In genomic region chr11:108223449-108224149, GRCh38 we compare ENCODE assay signal across 8 cellular contexts. TPM values are rescaled to one million over a fixed set of nuclear protein-coding genes. Genes with fewer than 3 reads are reported as not detected.
DNase-seq lines count a peak whose midpoint lies in the region; ATAC-seq and TF ChIP-seq lines count a peak whose summit lies in the region.

No MANE protein-coding gene starts in this region.

- no peaks in the 10 kb centered on the region for H3K27me3 Mint-ChIP-seq in activated T-helper 17 cell treated with anti-CD3 and anti-CD28 coated beads, Interleukin-2, amount 50 U/mL, for 72 hours

- H3K9me3 ChIP-seq in iPS-18c (ENCODE audit: control insufficient read depth, insufficient read depth, low read length) (no peaks in the 10 kb centered on the region), thymus (ENCODE audit: control insufficient read depth) (no peaks in the 10 kb centered on the region)

- H3K4me3 ChIP-seq in LNCaP clone FGC (ENCODE audit: low read depth, low read length) (peak overlapping the region; percentile 79), iPS-18c (ENCODE audit: insufficient read depth, low read depth, low read length) (peak overlapping the region; percentile 68), thymus (ENCODE audit: low read length) (peak overlapping the region; percentile 76)

- ATAC-seq in GM21786 (IDR thresholded peaks at IDR 0.05; ENCODE audit: unreplicated experiment), result peak; percentile 27
- peak; percentile 45 for ATAC-seq in activated T-helper 17 cell treated with anti-CD3 and anti-CD28 coated beads, Interleukin-2, amount 50 U/mL, for 72 hours (replicated peaks)
- no peak for ATAC-seq in GM21423 (IDR thresholded peaks at IDR 0.05; ENCODE audit: unreplicated experiment)

- TF ChIP-seq CTCF in GM13976 (IDR thresholded peaks at IDR 0.05; ENCODE audit: borderline replicate concordance, control extremely low read depth, extremely low read depth, insufficient read depth, missing control alignments) (no peak), LNCaP clone FGC (IDR thresholded peaks at IDR 0.05; ENCODE audit: control insufficient read depth, extremely low read depth, insufficient read depth) (no peak)

- DNase-seq in GM13976 (ENCODE audit: low spot score), result peak; percentile 45
- no peak for DNase-seq in LNCaP clone FGC (ENCODE audit: low read depth)
- DNase-seq in SKM-1 (lab: John Stamatoyannopoulos, UW; ENCODE audit: unreplicated experiment), result no peak

- peaks cover 13% of the 10 kb centered on the region for H3K4me1 ChIP-seq in thymus (ENCODE audit: control insufficient read depth, insufficient read depth, low read length)

- no peaks in the 10 kb centered on the region for H3K36me3 ChIP-seq in thymus (ENCODE audit: control insufficient read depth, insufficient read depth)

- H3K4me1 Mint-ChIP-seq in activated T-helper 17 cell treated with anti-CD3 and anti-CD28 coated beads, Interleukin-2, amount 50 U/mL, for 72 hours, result peaks cover 36% of the 10 kb centered on the region

- peaks cover 34% of the 10 kb centered on the region for H3K36me3 Mint-ChIP-seq in activated T-helper 17 cell treated with anti-CD3 and anti-CD28 coated beads, Interleukin-2, amount 50 U/mL, for 72 hours (ENCODE audit: low read depth)

- no peaks in the 10 kb centered on the region for H3K27me3 ChIP-seq in thymus (ENCODE audit: control insufficient read depth, insufficient read depth)

- no peak overlapping the region for H3K27ac Mint-ChIP-seq in activated T-helper 17 cell treated with anti-CD3 and anti-CD28 coated beads, Interleukin-2, amount 50 U/mL, for 72 hours

- H3K27ac ChIP-seq in thymus (ENCODE audit: low read depth), result peak overlapping the region; percentile 97

- 18% methylated on average over 17 of the region's 17 CpGs for WGBS in thymus

- no peak overlapping the region for H3K4me3 Mint-ChIP-seq in activated T-helper 17 cell treated with anti-CD3 and anti-CD28 coated beads, Interleukin-2, amount 50 U/mL, for 72 hours

- in situ Hi-C loops in GM13976 (cut with MboI; ENCODE audit: low sequenced_read_pairs, unreplicated experiment), result no loop called here

- no peaks in the 10 kb centered on the region for H3K9me3 Mint-ChIP-seq in activated T-helper 17 cell treated with anti-CD3 and anti-CD28 coated beads, Interleukin-2, amount 50 U/mL, for 72 hours

RNA-seq across cellular contexts. Expression of gene ATM, which starts 0.7 kb away (rescaled TPM):
- total RNA-seq in activated T-helper 17 cell treated with anti-CD3 and anti-CD28 coated beads, Interleukin-2, amount 50 U/mL, for 72 hours, result 10 to 100 TPM; 43.6 to 89.7 TPM
- polyA plus RNA-seq in thymus, result 55.0 TPM

RNA-seq across cellular contexts. Expression of gene NPAT, which starts 1.2 kb away (rescaled TPM):
- total RNA-seq in activated T-helper 17 cell treated with anti-CD3 and anti-CD28 coated beads, Interleukin-2, amount 50 U/mL, for 72 hours, result 10 to 100 TPM; 34.0 to 44.5 TPM
- 8.8 TPM for polyA plus RNA-seq in thymus
